23 cellular contexts compared by ENCODE assay signal in genomic region chr9:72529531-72529930, GRCh38. TPM values are rescaled to one million over a fixed set of nuclear protein-coding genes. Genes with fewer than 3 reads are reported as not detected.
"Had no signal": no experiment of that assay in that cellular context is flagged by ENCODE, and none has a peak within 500 bp of the region (broad histone marks: within the 10 kb centered on the region; RNA-seq: fewer than 3 reads in every experiment).

No MANE protein-coding gene starts in this region.

- H3K4me3 ChIP-seq: heart right ventricle, mucosa of descending colon, neural progenitor cell, prostate gland, spleen, thoracic aorta, vagina had no signal

- H3K27ac Mint-ChIP-seq: activated naive CD4-positive, alpha-beta T cell treated with anti-CD3 and anti-CD28 coated beads, Interleukin-2, amount 50 U/mL, for 72 hours; memory B cell; naive B cell; neural progenitor cell; type B pancreatic cell had no signal

- H3K4me2 ChIP-seq: neural progenitor cell had no signal

- H3K9me3 ChIP-seq: mucosa of descending colon, prostate gland, thoracic aorta, vagina had no signal

- H3K36me3 Mint-ChIP-seq: memory B cell, naive B cell, type B pancreatic cell had no signal

- DNase-seq: activated CD4-positive, CD25-positive, alpha-beta regulatory T cell treated with anti-CD3 and anti-CD28 coated beads, Interleukin-2, amount 50 U/mL, for 72 hours; aorta; effector CD4-positive, alpha-beta T cell; erythroblast; foreskin fibroblast; heart right ventricle; left colon; mucosa of descending colon; naive B cell; spleen; stimulated activated CD4-positive, alpha-beta T cell treated with anti-CD3 and anti-CD28 coated beads, Interleukin-4, amount 100 ng/mL, for 1 hour; stimulated activated naive CD4-positive, alpha-beta T cell treated with Interleukin-2 at 50 U/mL for 16 hours; WERI-Rb-1 had no signal

- ATAC-seq: activated naive CD4-positive, alpha-beta T cell treated with anti-CD3 and anti-CD28 coated beads, Interleukin-2, amount 50 U/mL, for 72 hours; heart right ventricle; left colon; mucosa of descending colon had no signal

- H3K36me3 ChIP-seq: heart right ventricle, neural progenitor cell, prostate gland, spleen, thoracic aorta, vagina, WERI-Rb-1 had no signal

- H3K4me3 Mint-ChIP-seq: brain, memory B cell, naive B cell, neural progenitor cell, type B pancreatic cell had no signal

- H3K27me3 ChIP-seq: heart right ventricle, neural progenitor cell, spleen, vagina had no signal

- H3K9me3 Mint-ChIP-seq: memory B cell, type B pancreatic cell had no signal

- H3K27ac ChIP-seq: heart right ventricle, neural progenitor cell, prostate gland, spleen, thoracic aorta, vagina, WERI-Rb-1 had no signal

- H3K9ac ChIP-seq: neural progenitor cell had no signal

- H2AFZ ChIP-seq: neural progenitor cell had no signal

- H3K27me3 Mint-ChIP-seq: brain, memory B cell, type B pancreatic cell had no signal

RNA-seq across cellular contexts. Expression of gene TMC1, which starts 8.1 kb away (rescaled TPM):
- total RNA-seq: activated naive CD4-positive, alpha-beta T cell treated with anti-CD3 and anti-CD28 coated beads, Interleukin-2, amount 50 U/mL, for 72 hours; chondrocyte; spleen; T-helper 2 cell treated with Interferon-gamma antibody and Interleukin-4, amounts not matched to agents 100 ng/mL and 5 ng/mL, for 36 hours; thoracic aorta; vagina had no signal
- polyA plus RNA-seq: aorta had no signal
